In genomic region chr10:132206377-132206745, GRCh38 we compare ENCODE assay signal across 23 cellular contexts. TPM values are rescaled to one million over a fixed set of nuclear protein-coding genes. Genes with fewer than 3 reads are reported as not detected.
A peak's percentile ranks its signal among the peaks of the same experiment; 100 is the strongest.
DNase-seq lines count a peak whose midpoint lies in the region; ATAC-seq, FAIRE-seq and TF ChIP-seq lines count a peak whose summit lies in the region.
"Had no signal": no experiment of that assay in that cellular context is flagged by ENCODE, and none has a peak within 500 bp of the region (broad histone marks: within the 10 kb centered on the region; RNA-seq: fewer than 3 reads in every experiment).

No MANE protein-coding gene starts in this region.

- no peaks in the 10 kb centered on the region for H3K9me3 Mint-ChIP-seq in stimulated activated effector memory CD8-positive, alpha-beta T cell treated with anti-CD3 and anti-CD28 coated beads, Interleukin-12 subunit alpha, Interleukin-12 subunit beta, amount 100 ng/mL, for 72 hours
- H3K9me3 Mint-ChIP-seq: CD4-positive, alpha-beta memory T cell; HFFc6 had no signal

- H3K27ac Mint-ChIP-seq in stimulated activated effector memory CD8-positive, alpha-beta T cell treated with anti-CD3 and anti-CD28 coated beads, Interleukin-12 subunit alpha, Interleukin-12 subunit beta, amount 100 ng/mL, for 72 hours, result peak overlapping the region; percentile 69
- H3K27ac Mint-ChIP-seq: B cell; CD4-positive, alpha-beta memory T cell; HFFc6 had no signal

- H3K4me1 ChIP-seq in right atrium auricular region (no peaks in the 10 kb centered on the region), BLaER1 (peaks cover 86% of the 10 kb centered on the region), kidney (ENCODE audit: control insufficient read depth in 1 of 2, insufficient read depth in 1 of 2, low read depth in 1 of 2, low read length in 2 of 2) (no peaks in the 10 kb centered on the region)
- H3K4me1 ChIP-seq: HAP-1 had no signal

- peaks cover 42% of the 10 kb centered on the region for H4K20me1 ChIP-seq in BLaER1

- H3K36me3 ChIP-seq in right atrium auricular region (no peaks in the 10 kb centered on the region), BLaER1 (peaks cover 43% of the 10 kb centered on the region), kidney (ENCODE audit: control insufficient read depth in 1 of 2, insufficient read depth in 2 of 2, low read length in 2 of 2) (no peaks in the 10 kb centered on the region)

- H3K27me3 ChIP-seq in right atrium auricular region (no peaks in the 10 kb centered on the region), BLaER1 (no peaks in the 10 kb centered on the region)

- DNase-seq in Right ventricle myocardium superior, result peak; percentile 19
- DNase-seq in right atrium auricular region (ENCODE audit: low spot score), result no peak
- peak; percentile 57 for DNase-seq in kidney
- no peak for DNase-seq in stimulated activated effector memory CD8-positive, alpha-beta T cell treated with anti-CD3 and anti-CD28 coated beads, Interleukin-12 subunit alpha, Interleukin-12 subunit beta, amount 100 ng/mL, for 72 hours (ENCODE audit: low spot score in 2 of 2)
- no peak for DNase-seq in activated CD4-positive, alpha-beta T cell treated with anti-CD3 and anti-CD28 coated beads, Interleukin-2, amount 50 U/mL, for 4 hours
- no peak for DNase-seq in activated CD8-positive, alpha-beta memory T cell treated with anti-CD3 and anti-CD28 coated beads, Interleukin-2, amount 50 U/mL, for 48 hours
- DNase-seq: C1 segment of cervical spinal cord, Calu3, COR-L47, DMS53, DMS79 treated with DMSO at 0.1 percent for 48 hours, GF-D8, GOT3, HFFc6 had no signal

- intact Hi-C loops in Right ventricle myocardium superior (cut with DNase I) (no loop called here), kidney (cut with DNase I) (no loop called here)

- TF ChIP-seq CTCF in right atrium auricular region (IDR thresholded peaks at IDR 0.05) (no peak), kidney (IDR thresholded peaks at IDR 0.05; ENCODE audit: borderline replicate concordance, extremely low read depth, insufficient read depth) (no peak)

- peaks cover 14% of the 10 kb centered on the region for H3K36me3 Mint-ChIP-seq in stimulated activated effector memory CD8-positive, alpha-beta T cell treated with anti-CD3 and anti-CD28 coated beads, Interleukin-12 subunit alpha, Interleukin-12 subunit beta, amount 100 ng/mL, for 72 hours

- no peak overlapping the region for H3K4me3 ChIP-seq in right atrium auricular region
- H3K4me3 ChIP-seq in BLaER1, result no peak overlapping the region
- H3K4me3 ChIP-seq in kidney (ENCODE audit: low read length in 2 of 2), result no peak overlapping the region
- H3K4me3 ChIP-seq: HAP-1 had no signal

- H3K4me1 Mint-ChIP-seq in stimulated activated effector memory CD8-positive, alpha-beta T cell treated with anti-CD3 and anti-CD28 coated beads, Interleukin-12 subunit alpha, Interleukin-12 subunit beta, amount 100 ng/mL, for 72 hours, result no peaks in the 10 kb centered on the region
- H3K4me1 Mint-ChIP-seq: CD4-positive, alpha-beta memory T cell had no signal

- H3K9me3 ChIP-seq in right atrium auricular region (no peaks in the 10 kb centered on the region), BLaER1 (no peaks in the 10 kb centered on the region), kidney (ENCODE audit: control insufficient read depth in 1 of 2, low read length in 2 of 2) (no peaks in the 10 kb centered on the region)
- H3K9me3 ChIP-seq: HAP-1 had no signal

- FAIRE-seq in kidney (lab: Jason Lieb, UNC), result no peak
- FAIRE-seq: A204.1, GM12891, GM18507, H54 had no signal

- H3K4me2 ChIP-seq in BLaER1, result peak overlapping the region; percentile 81

- no peak for ATAC-seq in Right ventricle myocardium superior (ENCODE audit: poor library complexity)
- ATAC-seq in stimulated activated effector memory CD8-positive, alpha-beta T cell treated with anti-CD3 and anti-CD28 coated beads, Interleukin-12 subunit alpha, Interleukin-12 subunit beta, amount 100 ng/mL, for 72 hours, result no peak

- H3K27ac ChIP-seq in right atrium auricular region, result no peak overlapping the region
- peak overlapping the region; percentile 47 for H3K27ac ChIP-seq in BLaER1
- H3K27ac ChIP-seq in kidney (ENCODE audit: low read depth in 2 of 2, low read length in 2 of 2), result no peak overlapping the region
- H3K27ac ChIP-seq: 22Rv1 had no signal

- H3K4me3 Mint-ChIP-seq in stimulated activated effector memory CD8-positive, alpha-beta T cell treated with anti-CD3 and anti-CD28 coated beads, Interleukin-12 subunit alpha, Interleukin-12 subunit beta, amount 100 ng/mL, for 72 hours, result no peak overlapping the region
- H3K4me3 Mint-ChIP-seq: B cell; CD4-positive, alpha-beta memory T cell; HFFc6 had no signal

- peak overlapping the region; percentile 63; the same call in 1 of the 2 replicates for H3K9ac ChIP-seq in BLaER1
- no peak overlapping the region for H3K9ac ChIP-seq in kidney (ENCODE audit: low read length in 2 of 2)

RNA-seq across cellular contexts. Expression of gene DPYSL4, which starts 19.6 kb away (rescaled TPM):
- total RNA-seq in Right ventricle myocardium superior (31.7 TPM), right atrium auricular region (1 to 10 TPM; 3.4 to 4.1 TPM), kidney (0.60 TPM)
- polyA plus RNA-seq in kidney (ENCODE audit: insufficient read depth, low read depth, low replicate concordance), result not detected
- total RNA-seq: Calu3 had no signal

Comparison
In these comparisons a context has a peak if more than half of its experiments do, and no peak if none do; other contexts are left out.
1. DNase-seq: peak in Right ventricle myocardium superior (single experiment) and kidney (single experiment); none in right atrium auricular region (single experiment), stimulated activated effector memory CD8-positive, alpha-beta T cell treated with anti-CD3 and anti-CD28 coated beads, Interleukin-12 subunit alpha, Interleukin-12 subunit beta, amount 100 ng/mL, for 72 hours (0 of 2), activated CD4-positive, alpha-beta T cell treated with anti-CD3 and anti-CD28 coated beads, Interleukin-2, amount 50 U/mL, for 4 hours (0 of 2) and activated CD8-positive, alpha-beta memory T cell treated with anti-CD3 and anti-CD28 coated beads, Interleukin-2, amount 50 U/mL, for 48 hours (single experiment).